Comparison of ENCODE assay signal across 26 cellular contexts in the genomic region with DNA sequence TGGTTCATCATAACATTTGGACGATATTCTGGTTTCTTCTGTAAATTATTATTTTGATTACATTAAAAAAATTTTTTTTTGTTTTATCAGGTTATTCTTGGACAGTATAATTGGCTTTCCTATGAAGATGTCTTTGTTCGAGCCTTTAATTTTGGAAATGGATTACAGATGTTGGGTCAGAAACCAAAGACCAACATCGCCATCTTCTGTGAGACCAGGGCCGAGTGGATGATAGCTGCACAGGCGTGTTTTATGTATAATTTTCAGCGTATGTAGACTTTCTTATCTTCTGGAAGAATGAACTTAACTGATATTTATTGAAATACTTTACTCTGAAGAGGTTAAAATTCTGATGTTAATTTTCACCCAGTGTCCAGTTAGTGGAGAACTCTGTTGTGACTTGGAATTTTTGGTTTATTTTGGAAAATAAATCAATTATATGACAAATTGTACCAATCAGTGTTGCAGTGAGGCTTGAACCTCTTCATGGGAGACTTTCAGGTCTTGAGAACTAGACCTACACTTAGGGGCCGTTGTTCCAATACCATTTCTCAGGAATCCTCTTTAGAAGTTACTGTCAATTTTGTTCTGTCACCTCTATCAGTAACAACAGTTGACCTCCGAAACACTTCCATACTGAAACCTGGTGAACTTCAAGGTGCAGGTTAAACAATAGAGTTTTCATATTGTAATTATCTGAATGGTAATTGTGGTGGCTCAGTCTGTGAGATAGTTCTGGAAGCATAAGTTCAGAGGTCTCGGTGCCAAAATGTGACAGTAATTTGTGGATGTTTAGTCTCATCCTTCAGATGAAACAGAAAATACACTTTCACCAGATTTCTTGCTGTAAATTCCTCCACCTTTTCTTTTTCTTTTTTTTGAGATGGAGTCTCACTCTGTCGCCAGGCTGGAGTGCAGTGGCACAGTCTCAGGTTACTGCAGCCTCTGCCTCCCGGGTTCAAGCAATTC. TPM values are rescaled to one million over a fixed set of nuclear protein-coding genes. Genes with fewer than 3 reads are reported as not detected.
DNase-seq lines count a peak whose midpoint lies in the region; ATAC-seq, FAIRE-seq and TF ChIP-seq lines count a peak whose summit lies in the region.
"Had no signal": no experiment of that assay in that cellular context is flagged by ENCODE, and none has a peak within 500 bp of the region (broad histone marks: within the 10 kb centered on the region; RNA-seq: fewer than 3 reads in every experiment).

No MANE protein-coding gene starts in this region.

- H3K27ac ChIP-seq in HepG2 (ENCODE audit: extremely low read length, insufficient read depth, low read length): no peak overlapping the region
- H3K27ac ChIP-seq in right lobe of liver: no peak overlapping the region
- H3K27ac ChIP-seq in body of pancreas: no peak overlapping the region
- no peak overlapping the region for H3K27ac ChIP-seq in kidney (ENCODE audit: low read depth in 2 of 2, low read length in 2 of 2)
- H3K27ac ChIP-seq: sigmoid colon had no signal

- H2AFZ ChIP-seq in HepG2 (ENCODE audit: low read length): no peak overlapping the region

- H4K20me1 ChIP-seq in HepG2 (ENCODE audit: insufficient read depth, low read length): peaks cover 64% of the 10 kb centered on the region

- BruUV-seq in HepG2 (replicated peaks; lab: Mats Ljungman, UMichigan): no TSS peak

- H3K9me3 ChIP-seq in HepG2 (ENCODE audit: low read length) (no peaks in the 10 kb centered on the region), right lobe of liver (no peaks in the 10 kb centered on the region), body of pancreas (no peaks in the 10 kb centered on the region), kidney (ENCODE audit: control insufficient read depth in 1 of 2, low read length in 2 of 2) (no peaks in the 10 kb centered on the region)
- H3K9me3 ChIP-seq: sigmoid colon had no signal

- H3K4me3 Mint-ChIP-seq in type B pancreatic cell: no peak overlapping the region
- H3K4me3 Mint-ChIP-seq: activated naive CD4-positive, alpha-beta T cell treated with anti-CD3 and anti-CD28 coated beads, Interleukin-2, amount 10 ng/mL, durations not matched to agents 7 days and 5 days; activated T-cell treated with anti-CD3 and anti-CD28 coated beads, Interleukin-2, amount 50 U/mL, for 72 hours; natural killer cell had no signal

- H3K36me3 ChIP-seq in HepG2 (replicated peaks in 1 of 2; ENCODE audit: control insufficient read depth in 1 of 2, insufficient read depth in 2 of 2, low read length in 2 of 2) (peaks cover 22 to 89% of the 10 kb centered on the region in 2 experiments), right lobe of liver (peaks cover 0 to 30% (median 10%) of the 10 kb centered on the region in 4 donors), body of pancreas (replicated peaks in 1 of 2; ENCODE audit: insufficient read depth in 1 of 2, low read depth in 2 of 2) (peaks cover 0 to 8% of the 10 kb centered on the region in 2 donors), kidney (ENCODE audit: control insufficient read depth in 1 of 2, insufficient read depth in 2 of 2, low read length in 2 of 2) (peaks cover 11 to 15% of the 10 kb centered on the region in 2 donors)

- H3K4me1 Mint-ChIP-seq in type B pancreatic cell (ENCODE audit: unreplicated experiment): peaks cover 7% of the 10 kb centered on the region

- H3K9ac ChIP-seq in HepG2 (ENCODE audit: insufficient read depth, low read depth, low read length) (no peak overlapping the region), kidney (ENCODE audit: low read length in 2 of 2) (no peak overlapping the region)

- CTCF ChIA-PET in HepG2 (lab: Yijun Ruan, JAX; ENCODE audit: low intra/inter-chr PET ratio, low total read pairs): interaction anchor here (2.6 to 4.2 kb wide), 2 partner anchors 22 to 226 kb away, joined by 10 to 32 read pairs; no protein-coding TSS in a partner anchor

- ATAC-seq in HepG2 (no peak; the same call in 2 of the 3 replicates), right lobe of liver (no peak), body of pancreas (no peak), GM19463 (IDR thresholded peaks at IDR 0.05; ENCODE audit: unreplicated experiment) (no peak)
- ATAC-seq in activated naive CD4-positive, alpha-beta T cell treated with anti-CD3 and anti-CD28 coated beads, Interleukin-2, amount 50 U/mL, for 72 hours: no peak
- ATAC-seq: activated T-cell treated with anti-CD3 and anti-CD28 coated beads, Interleukin-2, amount 50 U/mL, for 72 hours; esophagus mucosa; HCT116; natural killer cell had no signal

- no peak overlapping the region for H3K4me2 ChIP-seq in HepG2 (ENCODE audit: low read depth, low read length)

- H3K27ac Mint-ChIP-seq in type B pancreatic cell: no peak overlapping the region
- no peak overlapping the region for H3K27ac Mint-ChIP-seq in activated naive CD4-positive, alpha-beta T cell treated with anti-CD3 and anti-CD28 coated beads, Interleukin-2, amount 50 U/mL, for 72 hours
- H3K27ac Mint-ChIP-seq: activated naive CD4-positive, alpha-beta T cell treated with anti-CD3 and anti-CD28 coated beads, Interleukin-2, amount 10 ng/mL, durations not matched to agents 7 days and 5 days; activated T-cell treated with anti-CD3 and anti-CD28 coated beads, Interleukin-2, amount 50 U/mL, for 72 hours; natural killer cell had no signal

- TF ChIP-seq POLR2A in HepG2 (IDR thresholded peaks at IDR 0.05; ENCODE audit: insufficient read depth in 1 of 2, low read depth in 2 of 2, low read length in 2 of 2) (no peak), right lobe of liver (IDR thresholded peaks at IDR 0.05) (no peak), body of pancreas (IDR thresholded peaks at IDR 0.05) (no peak)

- FAIRE-seq in HepG2 (lab: Jason Lieb, UNC): no peak
- peak; percentile 21 for FAIRE-seq in kidney (lab: Jason Lieb, UNC)
- FAIRE-seq: GM18507, urothelium cell line had no signal

- TF ChIP-seq RAD21 in HepG2 (CRISPR knock-in tag; IDR thresholded peaks at IDR 0.05): no peak

- DNase-seq in HepG2 (ENCODE audit: low spot score): no peak
- DNase-seq in right lobe of liver: no peak
- no peak for DNase-seq in body of pancreas
- no peak for DNase-seq in kidney
- no peak for DNase-seq in type B pancreatic cell (ENCODE audit: extremely low spot score, unreplicated experiment)
- DNase-seq in activated CD8-positive, alpha-beta memory T cell treated with anti-CD3 and anti-CD28 coated beads for 24 hours: no peak
- DNase-seq in activated naive CD4-positive, alpha-beta T cell treated with anti-CD3 and anti-CD28 coated beads, Interleukin-2, amount 50 U/mL, for 72 hours (ENCODE audit: low spot score in 2 of 2): no peak
- DNase-seq: activated CD4-positive, alpha-beta T cell treated with anti-CD3 and anti-CD28 coated beads for 4 hours; activated naive CD4-positive, alpha-beta T cell treated with anti-CD3 and anti-CD28 coated beads, Interleukin-2, amount 10 ng/mL, durations not matched to agents 7 days and 5 days; activated T-cell treated with anti-CD3 and anti-CD28 coated beads, Interleukin-2, amount 50 U/mL, for 72 hours; anterior cingulate cortex; effector CD4-positive, alpha-beta T cell; Karpas-422; midbrain; MV-4-11; natural killer cell; NCI-H1694; PC-3; Right ventricle myocardium superior; sigmoid colon; T-helper 1 cell had no signal

- H3K4me3 ChIP-seq in HepG2 (replicated peaks in 1 of 3; ENCODE audit: insufficient read depth in 1 of 3, low read depth in 2 of 3, low read length in 3 of 3): no peak overlapping the region
- no peak overlapping the region for H3K4me3 ChIP-seq in right lobe of liver
- no peak overlapping the region for H3K4me3 ChIP-seq in body of pancreas
- H3K4me3 ChIP-seq in kidney (ENCODE audit: low read length in 2 of 2): no peak overlapping the region
- H3K4me3 ChIP-seq: sigmoid colon had no signal

- H3K27me3 Mint-ChIP-seq in type B pancreatic cell: no peaks in the 10 kb centered on the region
- H3K27me3 Mint-ChIP-seq: activated naive CD4-positive, alpha-beta T cell treated with anti-CD3 and anti-CD28 coated beads, Interleukin-2, amount 10 ng/mL, durations not matched to agents 7 days and 5 days had no signal

- H3K27me3 ChIP-seq in HepG2 (ENCODE audit: control insufficient read depth in 1 of 2, insufficient read depth in 2 of 2, low read length in 2 of 2) (no peaks in the 10 kb centered on the region), right lobe of liver (no peaks in the 10 kb centered on the region), body of pancreas (no peaks in the 10 kb centered on the region)
- H3K27me3 ChIP-seq: sigmoid colon had no signal

- H3K79me2 ChIP-seq in HepG2 (ENCODE audit: insufficient read depth, low read length): peaks cover 81% of the 10 kb centered on the region

- 95% methylated on average over 11 of the region's 11 CpGs for WGBS in HepG2 (ENCODE audit: low lambda C conversion rate)
- 87% methylated on average over 11 of the region's 11 CpGs for WGBS in right lobe of liver (ENCODE audit: insufficient coverage, low coverage, low lambda C conversion rate, missing lambda C conversion rate)
- 89 to 90% methylated on average over 11 of the region's 11 CpGs for WGBS in body of pancreas, 2 donors

- TF ChIP-seq EP300 in HepG2 (IDR thresholded peaks at IDR 0.05; ENCODE audit: low read depth in 2 of 2, low read length in 2 of 2) (no peak), HepG2 (CRISPR knock-in tag; IDR thresholded peaks at IDR 0.05; ENCODE audit: borderline replicate concordance) (no peak)

- H3K36me3 Mint-ChIP-seq in type B pancreatic cell: peaks cover 32% of the 10 kb centered on the region
- no peaks in the 10 kb centered on the region for H3K36me3 Mint-ChIP-seq in activated naive CD4-positive, alpha-beta T cell treated with anti-CD3 and anti-CD28 coated beads, Interleukin-2, amount 50 U/mL, for 72 hours
- H3K36me3 Mint-ChIP-seq: natural killer cell had no signal

- TF ChIP-seq CTCF in HepG2 (CRISPR knock-in tag; IDR thresholded peaks at IDR 0.05) (peak; percentile 26; the same call in 1 of the 2 replicates), right lobe of liver (IDR thresholded peaks at IDR 0.05) (peak in 1 of 4 donors; percentile 9), body of pancreas (IDR thresholded peaks at IDR 0.05) (peak in 4 of 7 experiments; percentile 4 to 7 (median 6)), kidney (IDR thresholded peaks at IDR 0.05; ENCODE audit: borderline replicate concordance, extremely low read depth, insufficient read depth) (no peak), type B pancreatic cell (conservative IDR thresholded peaks at IDR 0.05) (peak; percentile 38)

- POLR2A ChIA-PET in HepG2 (lab: Yijun Ruan, JAX): no interaction called here

- H3K9me3 Mint-ChIP-seq in type B pancreatic cell: no peaks in the 10 kb centered on the region
- no peaks in the 10 kb centered on the region for H3K9me3 Mint-ChIP-seq in activated naive CD4-positive, alpha-beta T cell treated with anti-CD3 and anti-CD28 coated beads, Interleukin-2, amount 50 U/mL, for 72 hours
- H3K9me3 Mint-ChIP-seq: activated naive CD4-positive, alpha-beta T cell treated with anti-CD3 and anti-CD28 coated beads, Interleukin-2, amount 10 ng/mL, durations not matched to agents 7 days and 5 days; activated T-cell treated with anti-CD3 and anti-CD28 coated beads, Interleukin-2, amount 50 U/mL, for 72 hours; natural killer cell had no signal

- intact Hi-C loops in HepG2 (cut with micrococcal nuclease; ENCODE audit: unreplicated experiment) (no loop called here), right lobe of liver (cut with DNase I) (no loop called here), body of pancreas (cut with DNase I) (no loop called here), kidney (cut with DNase I) (no loop called here)

- in situ Hi-C loops in HepG2 (cut with HindIII; ENCODE audit: extremely low pct_ligation_motif_present, low pct_unique_long_range_greater_than_20kb): no loop called here

- H3K4me1 ChIP-seq in HepG2 (ENCODE audit: insufficient read depth, low read length) (peaks cover 59% of the 10 kb centered on the region), right lobe of liver (no peaks in the 10 kb centered on the region), body of pancreas (peaks cover 10% of the 10 kb centered on the region), kidney (ENCODE audit: control insufficient read depth in 1 of 2, insufficient read depth in 1 of 2, low read depth in 1 of 2, low read length in 2 of 2) (peaks cover 0 to 4% of the 10 kb centered on the region in 2 donors)

RNA-seq across cellular contexts. Expression of gene ACSL3, which starts 55.7 kb away (rescaled TPM):
- total RNA-seq in HepG2 (2016; rRNA removed; fragmentation: Illumina TruSeq; extraction: Trizol): 168 and 305 TPM in 2 replicates
- total RNA-seq in HepG2 (2016; cell fraction: cytosol; rRNA removed; fragmentation: Illumina TruSeq; extraction: Trizol; ENCODE audit: low read depth): 76.3 and 94.9 TPM in 2 replicates
- total RNA-seq in HepG2 (2016; cell fraction: insoluble cytoplasmic fraction; rRNA removed; fragmentation: Illumina TruSeq; extraction: Trizol): 169 and 295 TPM in 2 replicates
- total RNA-seq in HepG2 (2016; cell fraction: membrane; rRNA removed; fragmentation: Illumina TruSeq; extraction: Trizol): 55.2 and 64.8 TPM in 2 replicates
- total RNA-seq in HepG2 (2016; cell fraction: nucleus; rRNA removed; fragmentation: Illumina TruSeq; extraction: Trizol): 307 and 341 TPM in 2 replicates
- 365 and 432 TPM in 2 replicates for polyA plus RNA-seq in HepG2 (2011; rRNA removed)
- 235 and 319 TPM in 2 replicates for polyA plus RNA-seq in HepG2 (2011; cell fraction: cytosol; rRNA removed)
- polyA plus RNA-seq in HepG2 (2011; cell fraction: nucleus; rRNA removed): 101 and 136 TPM in 2 replicates
- 299 and 342 TPM in 2 replicates for polyA plus RNA-seq in HepG2 (2012)
- polyA plus RNA-seq in HepG2 (2016; cell fraction: cytosol; fragmentation: Illumina TruSeq; extraction: Trizol; ENCODE audit: low read depth): 9.3 and 12.3 TPM in 2 replicates
- 107 and 108 TPM in 2 replicates for polyA plus RNA-seq in HepG2 (2016; cell fraction: insoluble cytoplasmic fraction; fragmentation: Illumina TruSeq; extraction: Trizol; ENCODE audit: low read depth)
- 14.4 and 18.9 TPM in 2 replicates for polyA plus RNA-seq in HepG2 (2016; cell fraction: membrane; fragmentation: Illumina TruSeq; extraction: Trizol; ENCODE audit: low read depth)
- polyA plus RNA-seq in HepG2 (2016; cell fraction: nucleus; fragmentation: Illumina TruSeq; extraction: Trizol; ENCODE audit: insufficient read depth, low read depth): 272 TPM in 2 replicates
- 80.5 and 445 TPM in 2 replicates for polyA minus RNA-seq in HepG2 (2011; rRNA and poly(A)+ RNA removed; ENCODE audit: low replicate concordance)
- polyA minus RNA-seq in HepG2 (2011; cell fraction: cytosol; rRNA and poly(A)+ RNA removed): 370 and 593 TPM in 2 replicates
- polyA minus RNA-seq in HepG2 (2011; cell fraction: nucleus; rRNA and poly(A)+ RNA removed): 667 and 745 TPM in 2 replicates
- 10 to 100 TPM; 31.1 to 73.0 (median 49.9) TPM for total RNA-seq in right lobe of liver
- 10 to 100 TPM; 24.6 to 60.0 TPM for total RNA-seq in body of pancreas
- 58.8 TPM for total RNA-seq in kidney
- polyA plus RNA-seq in kidney (ENCODE audit: insufficient read depth, low read depth, low replicate concordance): 33.6 TPM
- 95.8 and 96.5 TPM in 2 replicates for total RNA-seq in type B pancreatic cell (ENCODE audit: low replicate concordance)
- total RNA-seq in activated naive CD4-positive, alpha-beta T cell treated with anti-CD3 and anti-CD28 coated beads, Interleukin-2, amount 50 U/mL, for 72 hours: 10 to 100 TPM; 36.1 to 37.1 TPM
